In genomic region chr13:98537306-98537705, GRCh38 we compare ENCODE assay signal across 1 cellular context.
TF ChIP-seq lines count a peak whose summit lies in the region.

No MANE protein-coding gene starts in this region.

TF ChIP-seq in SK-N-SH, 30 proteins besides CTCF, POLR2A, EP300 and RAD21 (continued from another document):
- TF ChIP-seq GABPA (IDR thresholded peaks at IDR 0.05; ENCODE audit: low read depth) (no peak), CHD2 (IDR thresholded peaks at IDR 0.05; ENCODE audit: low read length, partially characterized antibody) (no peak), JUND (IDR thresholded peaks at IDR 0.05) (no peak), USF1 (IDR thresholded peaks at IDR 0.05; ENCODE audit: borderline replicate concordance, low read depth) (no peak), FOSL2 (IDR thresholded peaks at IDR 0.05; ENCODE audit: borderline replicate concordance, low read depth) (no peak), SIN3A (IDR thresholded peaks at IDR 0.05; ENCODE audit: borderline replicate concordance, low read depth, low read length) (no peak)
